In the genomic region with DNA sequence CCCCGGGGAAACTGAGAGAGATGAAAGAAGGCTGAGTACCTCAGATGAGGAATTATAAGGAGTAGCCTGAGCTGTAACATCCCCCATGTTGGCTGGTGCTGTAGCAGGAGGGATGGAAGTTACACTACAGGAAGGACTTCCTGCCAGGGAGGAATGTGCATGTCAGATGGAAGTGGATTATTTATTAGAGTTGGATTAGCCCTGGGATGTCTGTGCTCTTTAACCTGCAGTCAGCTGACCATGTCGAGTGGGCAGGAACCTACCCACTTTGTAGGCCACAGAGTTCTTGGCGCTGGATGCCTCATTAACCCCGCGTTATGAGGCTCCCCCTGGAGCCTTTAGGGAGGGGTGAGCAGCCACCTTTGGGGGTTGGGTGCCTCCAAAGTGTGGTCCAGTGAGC, we compare ENCODE assay signal across 17 cellular contexts. TPM values are rescaled to one million over a fixed set of nuclear protein-coding genes. Genes with fewer than 3 reads are reported as not detected.
DNase-seq lines count a peak whose midpoint lies in the region; ATAC-seq and TF ChIP-seq lines count a peak whose summit lies in the region.
"Had no signal": no experiment of that assay in that cellular context is flagged by ENCODE, and none has a peak within 500 bp of the region (broad histone marks: within the 10 kb centered on the region; RNA-seq: fewer than 3 reads in every experiment).

No MANE protein-coding gene starts in this region.

- peaks cover 67% of the 10 kb centered on the region for H3K4me1 Mint-ChIP-seq in activated T-helper 2 cell treated with anti-CD3 and anti-CD28 coated beads, Interferon-gamma antibody, Interleukin-2, Interleukin-4, amounts not matched to agents 10 μg/mL and 5 μg/mL and 100 μg/mL, durations not matched to agents 14 hours and 24 hours and 36 hours (ENCODE audit: low read depth)
- peaks cover 76 to 100% (median 96%) of the 10 kb centered on the region in 3 donors for H3K4me1 Mint-ChIP-seq in naive B cell

- TF ChIP-seq CTCF in C4-2B (conservative IDR thresholded peaks at IDR 0.05): no peak
- TF ChIP-seq CTCF in GM13977 (IDR thresholded peaks at IDR 0.05; ENCODE audit: extremely low read depth, insufficient read depth, missing control alignments): no peak

- intact Hi-C loops in activated T-helper 2 cell treated with anti-CD3 and anti-CD28 coated beads, Interferon-gamma antibody, Interleukin-2, Interleukin-4, amounts not matched to agents 10 μg/mL and 5 μg/mL and 100 μg/mL, durations not matched to agents 14 hours and 24 hours and 36 hours (cut with micrococcal nuclease): loop anchor here (1.0 to 5.0 kb wide), 2 partner anchors 9 to 40 kb away; a partner anchor contains a TSS

- peak overlapping the region; percentile 89 for H3K27ac Mint-ChIP-seq in activated T-helper 2 cell treated with anti-CD3 and anti-CD28 coated beads, Interferon-gamma antibody, Interleukin-2, Interleukin-4, amounts not matched to agents 10 μg/mL and 5 μg/mL and 100 μg/mL, durations not matched to agents 14 hours and 24 hours and 36 hours
- peak overlapping the region in 5 of 6 donors; percentile 18 to 93 (median 73) for H3K27ac Mint-ChIP-seq in naive B cell

- peak; percentile 57 for DNase-seq in HCEC 1CT
- DNase-seq in activated T-helper 2 cell treated with anti-CD3 and anti-CD28 coated beads, Interferon-gamma antibody, Interleukin-2, Interleukin-4, amounts not matched to agents 10 μg/mL and 5 μg/mL and 100 μg/mL, durations not matched to agents 14 hours and 24 hours and 36 hours (ENCODE audit: low spot score): no peak
- DNase-seq in naive B cell: no peak
- DNase-seq in inferior parietal cortex (ENCODE audit: extremely low spot score): no peak
- no peak for DNase-seq in GM13977 (ENCODE audit: low spot score)
- DNase-seq in T1000 (lab: John Stamatoyannopoulos, UW): no peak
- DNase-seq: activated CD4-positive, alpha-beta T cell treated with anti-CD3 and anti-CD28 coated beads, Interleukin-2, amount 50 U/mL, for 1 hour; activated effector memory CD4-positive, alpha-beta T cell treated with anti-CD3 and anti-CD28 coated beads, Interleukin-2, amount 50 U/mL, for 16 hours; CD4-positive, CD25-positive, alpha-beta regulatory T cell; H9; NCI-H1105 treated with DMSO at 0.1 percent for 48 hours; NCI-H345; stimulated activated CD4-positive, alpha-beta T cell treated with anti-CD3 and anti-CD28 coated beads, Interleukin-2, amount 100 ng/mL, for 24 hours had no signal

- H3K27ac ChIP-seq in C4-2B: peak overlapping the region; percentile 79
- H3K27ac ChIP-seq: cardiac muscle cell, right atrium auricular region had no signal

- in situ Hi-C loops in GM13977 (cut with MboI; ENCODE audit: low pct_unique_long_range_greater_than_20kb, low sequenced_read_pairs, unreplicated experiment): no loop called here

- ATAC-seq in naive B cell (ENCODE audit: low read depth in 2 of 2) (no peak), HG02763 (IDR thresholded peaks at IDR 0.05; ENCODE audit: unreplicated experiment) (no peak)

- peak overlapping the region; percentile 68 for H3K4me3 Mint-ChIP-seq in activated T-helper 2 cell treated with anti-CD3 and anti-CD28 coated beads, Interferon-gamma antibody, Interleukin-2, Interleukin-4, amounts not matched to agents 10 μg/mL and 5 μg/mL and 100 μg/mL, durations not matched to agents 14 hours and 24 hours and 36 hours (ENCODE audit: low read depth)
- H3K4me3 Mint-ChIP-seq in naive B cell: peak overlapping the region in 7 of 8 donors; percentile 27 to 78 (median 57)
- H3K4me3 Mint-ChIP-seq: CD4-positive, CD25-positive, alpha-beta regulatory T cell had no signal

- no peaks in the 10 kb centered on the region for H3K9me3 Mint-ChIP-seq in activated T-helper 2 cell treated with anti-CD3 and anti-CD28 coated beads, Interferon-gamma antibody, Interleukin-2, Interleukin-4, amounts not matched to agents 10 μg/mL and 5 μg/mL and 100 μg/mL, durations not matched to agents 14 hours and 24 hours and 36 hours
- H3K9me3 Mint-ChIP-seq in naive B cell: peaks cover 0 to 3% (median 0%) of the 10 kb centered on the region in 7 donors
- H3K9me3 Mint-ChIP-seq: CD4-positive, CD25-positive, alpha-beta regulatory T cell; H9 had no signal

- no peaks in the 10 kb centered on the region for H3K27me3 Mint-ChIP-seq in activated T-helper 2 cell treated with anti-CD3 and anti-CD28 coated beads, Interferon-gamma antibody, Interleukin-2, Interleukin-4, amounts not matched to agents 10 μg/mL and 5 μg/mL and 100 μg/mL, durations not matched to agents 14 hours and 24 hours and 36 hours (ENCODE audit: low read depth)
- H3K27me3 Mint-ChIP-seq in naive B cell: no peaks in the 10 kb centered on the region
- H3K27me3 Mint-ChIP-seq: CD4-positive, CD25-positive, alpha-beta regulatory T cell had no signal

- peaks cover 32% of the 10 kb centered on the region for H3K36me3 Mint-ChIP-seq in activated T-helper 2 cell treated with anti-CD3 and anti-CD28 coated beads, Interferon-gamma antibody, Interleukin-2, Interleukin-4, amounts not matched to agents 10 μg/mL and 5 μg/mL and 100 μg/mL, durations not matched to agents 14 hours and 24 hours and 36 hours (ENCODE audit: low read depth)
- peaks cover 0 to 2% of the 10 kb centered on the region in 2 donors for H3K36me3 Mint-ChIP-seq in naive B cell
- H3K36me3 Mint-ChIP-seq: CD4-positive, CD25-positive, alpha-beta regulatory T cell had no signal

RNA-seq across cellular contexts. Expression of a gene that starts 0.8 kb away (rescaled TPM):
- total RNA-seq in activated T-helper 2 cell treated with anti-CD3 and anti-CD28 coated beads, Interferon-gamma antibody, Interleukin-2, Interleukin-4, amounts not matched to agents 10 μg/mL and 5 μg/mL and 100 μg/mL, durations not matched to agents 14 hours and 24 hours and 36 hours: 128 and 132 TPM in 2 replicates
- polyA plus RNA-seq in naive B cell (ENCODE audit: low read depth in 6 of 6): 10 to 100 TPM; 23.3 to 37.3 (median 29.5) TPM

RNA-seq across cellular contexts. Expression of a gene that starts 38.1 kb away (rescaled TPM):
- 246 and 247 TPM in 2 replicates for total RNA-seq in activated T-helper 2 cell treated with anti-CD3 and anti-CD28 coated beads, Interferon-gamma antibody, Interleukin-2, Interleukin-4, amounts not matched to agents 10 μg/mL and 5 μg/mL and 100 μg/mL, durations not matched to agents 14 hours and 24 hours and 36 hours
- polyA plus RNA-seq in naive B cell (ENCODE audit: low read depth in 6 of 6): 1 to 10 TPM in 4 of 6 donors, under 1 TPM in 2; 0.33 to 3.0 (median 1.4) TPM

RNA-seq across cellular contexts. Expression of a gene that starts 41.3 kb away (rescaled TPM):
- 62.6 and 63.7 TPM in 2 replicates for total RNA-seq in activated T-helper 2 cell treated with anti-CD3 and anti-CD28 coated beads, Interferon-gamma antibody, Interleukin-2, Interleukin-4, amounts not matched to agents 10 μg/mL and 5 μg/mL and 100 μg/mL, durations not matched to agents 14 hours and 24 hours and 36 hours
- 10 to 100 TPM in 4 of 6 donors, 1 to 10 TPM in 1, not detected in 1; 9.3 to 16.8 (median 12.9) TPM for polyA plus RNA-seq in naive B cell (ENCODE audit: low read depth in 6 of 6)
